In the genomic region with DNA sequence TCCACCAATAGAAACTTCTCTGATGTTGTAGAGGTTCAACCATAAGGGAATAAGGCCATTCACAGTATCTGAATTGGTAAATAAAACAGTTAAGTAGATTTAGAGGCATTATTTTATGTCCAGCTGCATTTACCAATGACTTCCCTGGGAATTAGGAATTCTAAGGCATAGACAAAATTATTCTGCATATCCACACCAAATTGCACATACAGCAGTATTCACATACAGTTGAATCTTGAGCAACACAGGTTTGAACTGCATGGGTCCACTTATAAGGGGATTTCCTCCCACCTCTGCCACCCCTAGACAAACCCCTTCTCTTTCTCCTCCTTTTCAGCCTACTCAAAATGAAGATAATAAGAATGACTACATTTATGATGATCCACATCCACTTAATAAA, we compare ENCODE assay signal across 30 cellular contexts.
"Had no signal": no experiment of that assay in that cellular context is flagged by ENCODE, and none has a peak within 500 bp of the region (broad histone marks: within the 10 kb centered on the region; RNA-seq: fewer than 3 reads in every experiment).

No MANE protein-coding gene starts in this region.

- H3K4me1 ChIP-seq: foreskin keratinocyte, left ventricle myocardium inferior, lower lobe of right lung, psoas muscle, upper lobe of right lung, uterus had no signal

- H3K4me1 Mint-ChIP-seq: immature natural killer cell; naive thymus-derived CD8-positive, alpha-beta T cell; stimulated activated naive B cell treated with anti-CD40 and anti-IgM and Interleukin-4, amounts not matched to agents 10 μg/mL and 1 μg/mL and 100 μg/mL, for 72 hours had no signal

- H3K9me3 Mint-ChIP-seq: naive thymus-derived CD8-positive, alpha-beta T cell; nephron progenitor cell; stimulated activated naive B cell treated with anti-CD40 and anti-IgM and Interleukin-4, amounts not matched to agents 10 μg/mL and 1 μg/mL and 100 μg/mL, for 72 hours; stimulated activated naive CD8-positive, alpha-beta T cell treated with anti-CD3 and anti-CD28 coated beads, Interleukin-15, Interleukin-2, amounts not matched to agents 100 ng/mL and 50 ng/mL, for 24 hours had no signal

- H3K27ac Mint-ChIP-seq: immature natural killer cell; naive thymus-derived CD8-positive, alpha-beta T cell; nephron progenitor cell; stimulated activated naive B cell treated with anti-CD40 and anti-IgM and Interleukin-4, amounts not matched to agents 10 μg/mL and 1 μg/mL and 100 μg/mL, for 72 hours; stimulated activated naive CD8-positive, alpha-beta T cell treated with anti-CD3 and anti-CD28 coated beads, Interleukin-15, Interleukin-2, amounts not matched to agents 100 ng/mL and 50 ng/mL, for 24 hours had no signal

- DNase-seq: dermis blood vessel endothelial cell; effector memory CD4-positive, alpha-beta T cell; foreskin keratinocyte; hypothalamus; immature natural killer cell; islet precursor cell; kidney glomerular epithelial cell; left colon; left ventricle myocardium inferior; lower lobe of right lung; naive thymus-derived CD8-positive, alpha-beta T cell; nephron progenitor cell; nucleus accumbens; ovary; posterior cingulate gyrus; psoas muscle; right cardiac atrium; stimulated activated CD4-positive, alpha-beta T cell treated with anti-CD3 and anti-CD28 coated beads, Interleukin-15, amount 100 ng/mL, for 24 hours; stimulated activated CD4-positive, alpha-beta T cell treated with anti-CD3 and anti-CD28 coated beads, Interleukin-2, amount 100 ng/mL, for 48 hours; stimulated activated naive B cell treated with anti-CD40 and anti-IgM and Interleukin-4, amounts not matched to agents 10 μg/mL and 1 μg/mL and 100 μg/mL, for 72 hours; transverse colon; upper lobe of right lung; uterus had no signal

- H3K9me3 ChIP-seq: esophagus muscularis mucosa, gastroesophageal sphincter, left ventricle myocardium inferior, lower lobe of right lung, ovary, psoas muscle, thoracic aorta, transverse colon, upper lobe of right lung, uterus had no signal

- H3K27ac ChIP-seq: coronary artery, esophagus muscularis mucosa, foreskin keratinocyte, gastroesophageal sphincter, left ventricle myocardium inferior, lower lobe of right lung, ovary, psoas muscle, skin epidermis, thoracic aorta, transverse colon, upper lobe of right lung, uterus had no signal

- H3K27me3 Mint-ChIP-seq: stimulated activated naive B cell treated with anti-CD40 and anti-IgM and Interleukin-4, amounts not matched to agents 10 μg/mL and 1 μg/mL and 100 μg/mL, for 72 hours had no signal

- H3K36me3 Mint-ChIP-seq: immature natural killer cell; stimulated activated naive B cell treated with anti-CD40 and anti-IgM and Interleukin-4, amounts not matched to agents 10 μg/mL and 1 μg/mL and 100 μg/mL, for 72 hours had no signal

- FAIRE-seq: endothelial cell of umbilical vein had no signal

- ATAC-seq: foreskin keratinocyte; gastroesophageal sphincter; left colon; lower lobe of right lung; naive thymus-derived CD8-positive, alpha-beta T cell; psoas muscle; right cardiac atrium; stimulated activated naive B cell treated with anti-CD40 and anti-IgM and Interleukin-4, amounts not matched to agents 10 μg/mL and 1 μg/mL and 100 μg/mL, for 72 hours; upper lobe of right lung had no signal

- H3K36me3 ChIP-seq: esophagus muscularis mucosa, gastroesophageal sphincter, left ventricle myocardium inferior, lower lobe of right lung, ovary, thoracic aorta, transverse colon, upper lobe of right lung, uterus had no signal

- H3K27me3 ChIP-seq: esophagus muscularis mucosa, foreskin keratinocyte, gastroesophageal sphincter, ovary, transverse colon, upper lobe of right lung, uterus had no signal

- H3K4me3 Mint-ChIP-seq: immature natural killer cell; naive thymus-derived CD8-positive, alpha-beta T cell; nephron progenitor cell; stimulated activated naive B cell treated with anti-CD40 and anti-IgM and Interleukin-4, amounts not matched to agents 10 μg/mL and 1 μg/mL and 100 μg/mL, for 72 hours; stimulated activated naive CD8-positive, alpha-beta T cell treated with anti-CD3 and anti-CD28 coated beads, Interleukin-15, Interleukin-2, amounts not matched to agents 100 ng/mL and 50 ng/mL, for 24 hours had no signal

- H3K4me3 ChIP-seq: coronary artery, esophagus muscularis mucosa, gastroesophageal sphincter, left ventricle myocardium inferior, lower lobe of right lung, ovary, psoas muscle, skin epidermis, thoracic aorta, transverse colon, upper lobe of right lung, uterus had no signal
